In the genomic region with DNA sequence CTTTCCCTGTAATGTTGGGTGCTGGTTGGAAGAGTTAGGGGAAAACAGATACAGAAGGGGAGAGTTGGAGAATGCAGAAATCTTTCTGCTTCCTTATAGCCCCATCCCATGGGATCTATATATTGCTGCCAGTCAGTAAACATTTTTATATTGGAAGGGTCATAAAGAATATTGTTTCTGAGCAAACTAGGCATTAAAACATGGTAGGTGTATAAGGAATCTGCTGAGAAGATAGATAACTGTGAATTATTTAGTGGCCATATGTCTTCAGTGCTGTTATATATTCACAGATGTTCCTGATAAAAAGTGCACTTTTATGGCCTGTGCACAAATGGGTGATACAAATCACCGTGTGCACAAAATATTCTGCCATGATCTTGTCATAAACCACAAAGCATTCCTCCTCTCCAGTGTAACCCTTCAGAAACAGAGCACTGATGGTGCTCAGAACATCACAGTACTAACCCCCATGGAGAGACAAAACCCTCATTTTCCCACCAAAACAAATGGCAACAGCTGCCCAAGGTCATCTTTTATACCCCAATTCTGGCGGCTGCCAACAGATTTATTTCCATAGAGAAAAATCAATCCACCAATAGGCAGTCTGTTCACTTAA, we compare ENCODE assay signal across 29 cellular contexts.
"Had no signal": no experiment of that assay in that cellular context is flagged by ENCODE, and none has a peak within 500 bp of the region (broad histone marks: within the 10 kb centered on the region; RNA-seq: fewer than 3 reads in every experiment).

No MANE protein-coding gene starts in this region.

- H3K27me3 ChIP-seq: brain microvascular endothelial cell, Peyer's patch had no signal

- H3K4me3 ChIP-seq: Peyer's patch had no signal

- H3K4me1 Mint-ChIP-seq: activated CD4-positive, alpha-beta T cell treated with anti-CD3 and anti-CD28 coated beads, Interleukin-2, amount 10 ng/mL, durations not matched to agents 24 days and 14 days; activated naive CD8-positive, alpha-beta T cell treated with anti-CD3 and anti-CD28 coated beads for 36 hours; activated T-helper 17 cell treated with anti-CD3 and anti-CD28 coated beads, Interleukin-2, amount 50 U/mL, for 72 hours had no signal

- H3K27me3 Mint-ChIP-seq: activated CD4-positive, alpha-beta T cell treated with anti-CD3 and anti-CD28 coated beads, Interleukin-2, amount 10 ng/mL, durations not matched to agents 24 days and 14 days; activated CD8-positive, alpha-beta T cell treated with anti-CD3 and anti-CD28 coated beads for 36 hours; activated naive CD8-positive, alpha-beta T cell treated with anti-CD3 and anti-CD28 coated beads for 36 hours; activated T-helper 17 cell treated with anti-CD3 and anti-CD28 coated beads, Interleukin-2, amount 50 U/mL, for 72 hours had no signal

- H3K4me1 ChIP-seq: Peyer's patch had no signal

- DNase-seq: activated CD4-positive, alpha-beta T cell treated with anti-CD3 and anti-CD28 coated beads, Interleukin-2, amount 10 ng/mL, durations not matched to agents 24 days and 14 days; activated CD4-positive, alpha-beta T cell treated with anti-CD3 and anti-CD28 coated beads, Interleukin-2, amount 50 U/mL, for 4 hours; activated CD8-positive, alpha-beta T cell treated with anti-CD3 and anti-CD28 coated beads for 36 hours; activated effector memory CD4-positive, alpha-beta T cell treated with anti-CD3 and anti-CD28 coated beads, Interleukin-2, amount 50 U/mL, for 16 hours; activated naive CD4-positive, alpha-beta T cell; activated naive CD4-positive, alpha-beta T cell treated with anti-CD3 and anti-CD28 coated beads, Interleukin-2, amount 50 U/mL, for 16 hours; activated naive CD8-positive, alpha-beta T cell treated with anti-CD3 and anti-CD28 coated beads for 36 hours; activated T-cell treated with anti-CD3 and anti-CD28 coated beads, Interleukin-2, amount 50 U/mL, for 1 hour; activated T-cell treated with anti-CD3 and anti-CD28 coated beads, Interleukin-2, amount 50 U/mL, for 72 hours; amniotic stem cell; aorta; brain microvascular endothelial cell; Kasumi-1; KG1; NCI-H1105; NCI-H1436; NCI-H1694; NCI-H1930; NCI-H2081 treated with DMSO at 0.1 percent for 48 hours; NCI-H345; NCI-H524 treated with DMSO at 0.1 percent for 48 hours; PC-3; Peyer's patch; SIG-M5; SW 1271; T-helper 1 cell; T1000 had no signal

- H3K36me3 ChIP-seq: brain microvascular endothelial cell, Peyer's patch had no signal

- H3K27ac Mint-ChIP-seq: activated CD4-positive, alpha-beta T cell treated with anti-CD3 and anti-CD28 coated beads, Interleukin-2, amount 10 ng/mL, durations not matched to agents 24 days and 14 days; activated CD8-positive, alpha-beta T cell treated with anti-CD3 and anti-CD28 coated beads for 36 hours; activated naive CD8-positive, alpha-beta T cell treated with anti-CD3 and anti-CD28 coated beads for 36 hours; activated T-cell treated with anti-CD3 and anti-CD28 coated beads, Interleukin-2, amount 50 U/mL, for 72 hours; activated T-helper 17 cell treated with anti-CD3 and anti-CD28 coated beads, Interleukin-2, amount 50 U/mL, for 72 hours had no signal

- H3K4me3 Mint-ChIP-seq: activated CD4-positive, alpha-beta T cell treated with anti-CD3 and anti-CD28 coated beads, Interleukin-2, amount 10 ng/mL, durations not matched to agents 24 days and 14 days; activated CD8-positive, alpha-beta T cell treated with anti-CD3 and anti-CD28 coated beads for 36 hours; activated naive CD8-positive, alpha-beta T cell treated with anti-CD3 and anti-CD28 coated beads for 36 hours; activated T-cell treated with anti-CD3 and anti-CD28 coated beads, Interleukin-2, amount 50 U/mL, for 72 hours; activated T-helper 17 cell treated with anti-CD3 and anti-CD28 coated beads, Interleukin-2, amount 50 U/mL, for 72 hours had no signal

- H3K9me3 Mint-ChIP-seq: activated CD4-positive, alpha-beta T cell treated with anti-CD3 and anti-CD28 coated beads, Interleukin-2, amount 10 ng/mL, durations not matched to agents 24 days and 14 days; activated CD8-positive, alpha-beta T cell treated with anti-CD3 and anti-CD28 coated beads for 36 hours; activated naive CD8-positive, alpha-beta T cell treated with anti-CD3 and anti-CD28 coated beads for 36 hours; activated T-cell treated with anti-CD3 and anti-CD28 coated beads, Interleukin-2, amount 50 U/mL, for 72 hours; activated T-helper 17 cell treated with anti-CD3 and anti-CD28 coated beads, Interleukin-2, amount 50 U/mL, for 72 hours had no signal

- H3K9me3 ChIP-seq: Peyer's patch had no signal

- H3K27ac ChIP-seq: brain microvascular endothelial cell, Peyer's patch, RWPE1 had no signal
